2 cellular contexts compared by ENCODE assay signal in the genomic region with DNA sequence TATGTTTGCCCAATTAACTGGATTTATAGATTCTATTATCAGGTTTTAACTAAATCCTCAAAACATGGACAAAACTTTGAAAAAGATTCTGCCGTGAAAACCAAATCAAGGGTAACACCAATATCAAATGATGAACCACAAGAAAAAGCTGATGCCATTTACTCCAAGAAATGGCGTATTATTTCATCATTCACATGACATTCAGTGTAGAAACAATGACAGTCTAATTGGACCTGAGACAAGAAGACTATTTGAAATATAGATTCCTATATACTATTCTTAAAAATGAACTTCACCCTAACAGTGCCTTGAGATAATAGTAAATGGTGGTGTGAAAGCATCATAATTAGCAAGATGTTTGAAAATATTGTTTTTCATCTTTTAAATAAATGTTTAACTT.
A peak's percentile ranks its signal among the peaks of the same experiment; 100 is the strongest.
TF ChIP-seq lines count a peak whose summit lies in the region.

No MANE protein-coding gene starts in this region.

TF ChIP-seq in K562, 482 proteins besides CTCF, POLR2A, EP300 and RAD21:
- TF ChIP-seq, protein P1, sequence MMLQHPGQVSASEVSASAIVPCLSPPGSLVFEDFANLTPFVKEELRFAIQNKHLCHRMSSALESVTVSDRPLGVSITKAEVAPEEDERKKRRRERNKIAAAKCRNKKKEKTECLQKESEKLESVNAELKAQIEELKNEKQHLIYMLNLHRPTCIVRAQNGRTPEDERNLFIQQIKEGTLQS (IDR thresholded peaks at IDR 0.05): peak; percentile 48
- TF ChIP-seq, protein P1 (CRISPR knock-in tag; conservative IDR thresholded peaks at IDR 0.05): no peak
- TF ChIP-seq TRIM24 (IDR thresholded peaks at IDR 0.05) (peak; percentile 24 to 57; a peak in 2 of 4 replicates), JUN (IDR thresholded peaks at IDR 0.05; ENCODE audit: borderline replicate concordance, low read depth, low read length) (no peak), JUN (CRISPR knock-in tag; IDR thresholded peaks at IDR 0.05; ENCODE audit: borderline replicate concordance) (no peak), KLF6 (CRISPR knock-in tag; IDR thresholded peaks at IDR 0.05; ENCODE audit: borderline replicate concordance) (no peak), CEBPG (CRISPR knock-in tag; IDR thresholded peaks at IDR 0.05) (no peak), CEBPG (tag; conservative IDR thresholded peaks at IDR 0.05 in 1 of 2, IDR thresholded peaks at IDR 0.05 in 1 of 2) (peak in 1 of 2 experiments; percentile 59; a peak in 1 of 4 replicates)

TF ChIP-seq in neural cell, 6 proteins besides CTCF, POLR2A, EP300 and RAD21:
- TF ChIP-seq POLR2AphosphoS5 (IDR thresholded peaks at IDR 0.05): peak; percentile 14
- no peak for TF ChIP-seq SMC3 (conservative IDR thresholded peaks at IDR 0.05; ENCODE audit: poor library complexity)
- no peak for TF ChIP-seq EZH2 (IDR thresholded peaks at IDR 0.05; ENCODE audit: borderline replicate concordance, insufficient read depth, low read length, poor library complexity, severe bottlenecking)
- TF ChIP-seq, protein P2, sequence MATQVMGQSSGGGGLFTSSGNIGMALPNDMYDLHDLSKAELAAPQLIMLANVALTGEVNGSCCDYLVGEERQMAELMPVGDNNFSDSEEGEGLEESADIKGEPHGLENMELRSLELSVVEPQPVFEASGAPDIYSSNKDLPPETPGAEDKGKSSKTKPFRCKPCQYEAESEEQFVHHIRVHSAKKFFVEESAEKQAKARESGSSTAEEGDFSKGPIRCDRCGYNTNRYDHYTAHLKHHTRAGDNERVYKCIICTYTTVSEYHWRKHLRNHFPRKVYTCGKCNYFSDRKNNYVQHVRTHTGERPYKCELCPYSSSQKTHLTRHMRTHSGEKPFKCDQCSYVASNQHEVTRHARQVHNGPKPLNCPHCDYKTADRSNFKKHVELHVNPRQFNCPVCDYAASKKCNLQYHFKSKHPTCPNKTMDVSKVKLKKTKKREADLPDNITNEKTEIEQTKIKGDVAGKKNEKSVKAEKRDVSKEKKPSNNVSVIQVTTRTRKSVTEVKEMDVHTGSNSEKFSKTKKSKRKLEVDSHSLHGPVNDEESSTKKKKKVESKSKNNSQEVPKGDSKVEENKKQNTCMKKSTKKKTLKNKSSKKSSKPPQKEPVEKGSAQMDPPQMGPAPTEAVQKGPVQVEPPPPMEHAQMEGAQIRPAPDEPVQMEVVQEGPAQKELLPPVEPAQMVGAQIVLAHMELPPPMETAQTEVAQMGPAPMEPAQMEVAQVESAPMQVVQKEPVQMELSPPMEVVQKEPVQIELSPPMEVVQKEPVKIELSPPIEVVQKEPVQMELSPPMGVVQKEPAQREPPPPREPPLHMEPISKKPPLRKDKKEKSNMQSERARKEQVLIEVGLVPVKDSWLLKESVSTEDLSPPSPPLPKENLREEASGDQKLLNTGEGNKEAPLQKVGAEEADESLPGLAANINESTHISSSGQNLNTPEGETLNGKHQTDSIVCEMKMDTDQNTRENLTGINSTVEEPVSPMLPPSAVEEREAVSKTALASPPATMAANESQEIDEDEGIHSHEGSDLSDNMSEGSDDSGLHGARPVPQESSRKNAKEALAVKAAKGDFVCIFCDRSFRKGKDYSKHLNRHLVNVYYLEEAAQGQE (IDR thresholded peaks at IDR 0.05; ENCODE audit: borderline replicate concordance): no peak
- no peak for TF ChIP-seq TAF1 (IDR thresholded peaks at IDR 0.05; ENCODE audit: low read depth)
- TF ChIP-seq MXI1 (conservative IDR thresholded peaks at IDR 0.05; ENCODE audit: poor library complexity, severe bottlenecking): no peak
